In the genomic region with DNA sequence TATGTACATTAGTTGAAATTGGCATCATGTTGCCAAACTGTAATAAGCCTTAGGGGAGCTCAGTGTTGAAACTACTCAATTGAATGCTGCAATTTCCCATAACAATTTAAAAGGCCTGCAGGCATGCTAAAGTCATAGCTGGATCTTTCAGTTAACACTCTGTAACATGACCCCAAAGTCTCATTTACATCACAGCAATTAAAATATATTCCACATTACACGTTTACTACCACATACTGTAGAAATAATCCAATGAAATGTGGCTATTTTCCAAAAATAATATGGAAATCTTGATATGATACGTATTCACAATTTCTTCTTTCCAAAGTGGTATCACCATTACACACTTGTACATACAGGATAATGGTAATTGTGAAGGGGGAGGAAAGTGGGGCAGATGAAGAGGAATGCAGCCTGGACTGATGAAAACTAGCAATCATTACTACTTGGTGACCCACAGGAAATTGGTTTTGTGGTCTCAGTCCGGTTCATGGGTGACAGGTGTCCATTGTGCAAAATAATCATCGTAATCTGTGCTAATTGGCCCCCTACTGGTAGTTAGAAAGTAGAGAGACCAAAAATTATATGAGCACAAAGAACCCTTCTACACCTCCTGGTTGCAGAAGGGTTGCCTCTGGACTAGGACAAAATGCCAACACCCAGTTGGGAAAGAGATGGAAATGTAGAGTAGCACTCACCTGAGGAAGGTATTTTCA, we compare ENCODE assay signal across 2 cellular contexts.
TF ChIP-seq lines count a peak whose summit lies in the region.

No MANE protein-coding gene starts in this region.

TF ChIP-seq in A549, 52 proteins besides CTCF, POLR2A, EP300 and RAD21 (continued from another document):
- TF ChIP-seq, protein P1, sequence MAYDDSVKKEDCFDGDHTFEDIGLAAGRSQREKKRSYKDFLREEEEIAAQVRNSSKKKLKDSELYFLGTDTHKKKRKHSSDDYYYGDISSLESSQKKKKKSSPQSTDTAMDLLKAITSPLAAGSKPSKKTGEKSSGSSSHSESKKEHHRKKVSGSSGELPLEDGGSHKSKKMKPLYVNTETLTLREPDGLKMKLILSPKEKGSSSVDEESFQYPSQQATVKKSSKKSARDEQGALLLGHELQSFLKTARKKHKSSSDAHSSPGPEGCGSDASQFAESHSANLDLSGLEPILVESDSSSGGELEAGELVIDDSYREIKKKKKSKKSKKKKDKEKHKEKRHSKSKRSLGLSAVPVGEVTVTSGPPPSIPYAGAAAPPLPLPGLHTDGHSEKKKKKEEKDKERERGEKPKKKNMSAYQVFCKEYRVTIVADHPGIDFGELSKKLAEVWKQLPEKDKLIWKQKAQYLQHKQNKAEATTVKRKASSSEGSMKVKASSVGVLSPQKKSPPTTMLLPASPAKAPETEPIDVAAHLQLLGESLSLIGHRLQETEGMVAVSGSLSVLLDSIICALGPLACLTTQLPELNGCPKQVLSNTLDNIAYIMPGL (CRISPR knock-in tag; IDR thresholded peaks at IDR 0.05; ENCODE audit: borderline replicate concordance), result no peak
- TF ChIP-seq FOSL2 (IDR thresholded peaks at IDR 0.05) (no peak), FOSL2 (CRISPR knock-in tag; IDR thresholded peaks at IDR 0.05) (no peak), RFX5 (IDR thresholded peaks at IDR 0.05) (no peak), CBX2 (IDR thresholded peaks at IDR 0.05; ENCODE audit: borderline replicate concordance, low read depth) (no peak)
TF ChIP-seq in A549: peak in this region for 0.

TF ChIP-seq in HEK293, 187 proteins besides CTCF, POLR2A, EP300 and RAD21 (continued from another document and continues in another):
- TF ChIP-seq, protein P2, sequence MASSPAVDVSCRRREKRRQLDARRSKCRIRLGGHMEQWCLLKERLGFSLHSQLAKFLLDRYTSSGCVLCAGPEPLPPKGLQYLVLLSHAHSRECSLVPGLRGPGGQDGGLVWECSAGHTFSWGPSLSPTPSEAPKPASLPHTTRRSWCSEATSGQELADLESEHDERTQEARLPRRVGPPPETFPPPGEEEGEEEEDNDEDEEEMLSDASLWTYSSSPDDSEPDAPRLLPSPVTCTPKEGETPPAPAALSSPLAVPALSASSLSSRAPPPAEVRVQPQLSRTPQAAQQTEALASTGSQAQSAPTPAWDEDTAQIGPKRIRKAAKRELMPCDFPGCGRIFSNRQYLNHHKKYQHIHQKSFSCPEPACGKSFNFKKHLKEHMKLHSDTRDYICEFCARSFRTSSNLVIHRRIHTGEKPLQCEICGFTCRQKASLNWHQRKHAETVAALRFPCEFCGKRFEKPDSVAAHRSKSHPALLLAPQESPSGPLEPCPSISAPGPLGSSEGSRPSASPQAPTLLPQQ (tag by site-specific recombination; IDR thresholded peaks at IDR 0.05), result 0 out of 2 replicates have a peak, but pooled peaks have one; percentile 14
- TF ChIP-seq SP2 (tag by site-specific recombination; IDR thresholded peaks at IDR 0.05), result peak; percentile 14; the same call in 1 of the 2 replicates
- 0 out of 2 replicates have a peak, but pooled peaks have one; percentile 27 for TF ChIP-seq ZNF558 (tag by site-specific recombination; IDR thresholded peaks at IDR 0.05)
- no peak for TF ChIP-seq ZNF777 (tag by site-specific recombination; IDR thresholded peaks at IDR 0.05; ENCODE audit: borderline replicate concordance)
- TF ChIP-seq ZNF366 (tag by site-specific recombination; conservative IDR thresholded peaks at IDR 0.05), result peak; percentile 85
- TF ChIP-seq SP7 (tag by site-specific recombination; IDR thresholded peaks at IDR 0.05), result peak; percentile 67
- TF ChIP-seq KLF8 (tag by site-specific recombination; IDR thresholded peaks at IDR 0.05), result peak; percentile 73
- peak; percentile 86 for TF ChIP-seq ZNF629 (tag by site-specific recombination; IDR thresholded peaks at IDR 0.05)
- TF ChIP-seq ZNF501 (tag by site-specific recombination; IDR thresholded peaks at IDR 0.05), result 0 out of 2 replicates have a peak, but pooled peaks have one; percentile 44
- TF ChIP-seq, protein P3, sequence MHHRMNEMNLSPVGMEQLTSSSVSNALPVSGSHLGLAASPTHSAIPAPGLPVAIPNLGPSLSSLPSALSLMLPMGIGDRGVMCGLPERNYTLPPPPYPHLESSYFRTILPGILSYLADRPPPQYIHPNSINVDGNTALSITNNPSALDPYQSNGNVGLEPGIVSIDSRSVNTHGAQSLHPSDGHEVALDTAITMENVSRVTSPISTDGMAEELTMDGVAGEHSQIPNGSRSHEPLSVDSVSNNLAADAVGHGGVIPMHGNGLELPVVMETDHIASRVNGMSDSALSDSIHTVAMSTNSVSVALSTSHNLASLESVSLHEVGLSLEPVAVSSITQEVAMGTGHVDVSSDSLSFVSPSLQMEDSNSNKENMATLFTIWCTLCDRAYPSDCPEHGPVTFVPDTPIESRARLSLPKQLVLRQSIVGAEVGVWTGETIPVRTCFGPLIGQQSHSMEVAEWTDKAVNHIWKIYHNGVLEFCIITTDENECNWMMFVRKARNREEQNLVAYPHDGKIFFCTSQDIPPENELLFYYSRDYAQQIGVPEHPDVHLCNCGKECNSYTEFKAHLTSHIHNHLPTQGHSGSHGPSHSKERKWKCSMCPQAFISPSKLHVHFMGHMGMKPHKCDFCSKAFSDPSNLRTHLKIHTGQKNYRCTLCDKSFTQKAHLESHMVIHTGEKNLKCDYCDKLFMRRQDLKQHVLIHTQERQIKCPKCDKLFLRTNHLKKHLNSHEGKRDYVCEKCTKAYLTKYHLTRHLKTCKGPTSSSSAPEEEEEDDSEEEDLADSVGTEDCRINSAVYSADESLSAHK (tag by site-specific recombination; IDR thresholded peaks at IDR 0.05), result peak; percentile 71
- no peak for TF ChIP-seq ZNF596 (tag by site-specific recombination; IDR thresholded peaks at IDR 0.05)
- TF ChIP-seq ZNF10 (tag by site-specific recombination; IDR thresholded peaks at IDR 0.05), result 0 out of 2 replicates have a peak, but pooled peaks have one; percentile 16
- peak; percentile 55; the same call in 1 of the 2 replicates for TF ChIP-seq KLF10 (tag by site-specific recombination; IDR thresholded peaks at IDR 0.05)
- TF ChIP-seq ZNF600 (tag by site-specific recombination; IDR thresholded peaks at IDR 0.05), result 0 out of 2 replicates have a peak, but pooled peaks have one; percentile 15
- TF ChIP-seq HIC1 (tag by site-specific recombination; IDR thresholded peaks at IDR 0.05), result peak; percentile 48; the same call in 1 of the 2 replicates
- TF ChIP-seq, protein P4, sequence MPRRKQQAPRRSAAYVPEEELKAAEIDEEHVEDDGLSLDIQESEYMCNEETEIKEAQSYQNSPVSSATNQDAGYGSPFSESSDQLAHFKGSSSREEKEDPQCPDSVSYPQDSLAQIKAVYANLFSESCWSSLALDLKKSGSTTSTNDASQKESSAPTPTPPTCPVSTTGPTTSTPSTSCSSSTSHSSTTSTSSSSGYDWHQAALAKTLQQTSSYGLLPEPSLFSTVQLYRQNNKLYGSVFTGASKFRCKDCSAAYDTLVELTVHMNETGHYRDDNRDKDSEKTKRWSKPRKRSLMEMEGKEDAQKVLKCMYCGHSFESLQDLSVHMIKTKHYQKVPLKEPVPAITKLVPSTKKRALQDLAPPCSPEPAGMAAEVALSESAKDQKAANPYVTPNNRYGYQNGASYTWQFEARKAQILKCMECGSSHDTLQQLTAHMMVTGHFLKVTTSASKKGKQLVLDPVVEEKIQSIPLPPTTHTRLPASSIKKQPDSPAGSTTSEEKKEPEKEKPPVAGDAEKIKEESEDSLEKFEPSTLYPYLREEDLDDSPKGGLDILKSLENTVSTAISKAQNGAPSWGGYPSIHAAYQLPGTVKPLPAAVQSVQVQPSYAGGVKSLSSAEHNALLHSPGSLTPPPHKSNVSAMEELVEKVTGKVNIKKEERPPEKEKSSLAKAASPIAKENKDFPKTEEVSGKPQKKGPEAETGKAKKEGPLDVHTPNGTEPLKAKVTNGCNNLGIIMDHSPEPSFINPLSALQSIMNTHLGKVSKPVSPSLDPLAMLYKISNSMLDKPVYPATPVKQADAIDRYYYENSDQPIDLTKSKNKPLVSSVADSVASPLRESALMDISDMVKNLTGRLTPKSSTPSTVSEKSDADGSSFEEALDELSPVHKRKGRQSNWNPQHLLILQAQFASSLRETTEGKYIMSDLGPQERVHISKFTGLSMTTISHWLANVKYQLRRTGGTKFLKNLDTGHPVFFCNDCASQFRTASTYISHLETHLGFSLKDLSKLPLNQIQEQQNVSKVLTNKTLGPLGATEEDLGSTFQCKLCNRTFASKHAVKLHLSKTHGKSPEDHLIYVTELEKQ (tag by site-specific recombination; IDR thresholded peaks at IDR 0.05; ENCODE audit: borderline replicate concordance), result peak; percentile 73; the same call in 1 of the 2 replicates
- TF ChIP-seq ZNF623 (tag by site-specific recombination; IDR thresholded peaks at IDR 0.05), result no peak
- peak; percentile 47; the same call in 1 of the 2 replicates for TF ChIP-seq ZNF394 (tag by site-specific recombination; IDR thresholded peaks at IDR 0.05; ENCODE audit: borderline replicate concordance)
- peak; percentile 84 for TF ChIP-seq ZNF843 (tag by site-specific recombination; IDR thresholded peaks at IDR 0.05)
- TF ChIP-seq PRDM10 (tag by site-specific recombination; IDR thresholded peaks at IDR 0.05), result peak; percentile 81
- TF ChIP-seq, protein P5, sequence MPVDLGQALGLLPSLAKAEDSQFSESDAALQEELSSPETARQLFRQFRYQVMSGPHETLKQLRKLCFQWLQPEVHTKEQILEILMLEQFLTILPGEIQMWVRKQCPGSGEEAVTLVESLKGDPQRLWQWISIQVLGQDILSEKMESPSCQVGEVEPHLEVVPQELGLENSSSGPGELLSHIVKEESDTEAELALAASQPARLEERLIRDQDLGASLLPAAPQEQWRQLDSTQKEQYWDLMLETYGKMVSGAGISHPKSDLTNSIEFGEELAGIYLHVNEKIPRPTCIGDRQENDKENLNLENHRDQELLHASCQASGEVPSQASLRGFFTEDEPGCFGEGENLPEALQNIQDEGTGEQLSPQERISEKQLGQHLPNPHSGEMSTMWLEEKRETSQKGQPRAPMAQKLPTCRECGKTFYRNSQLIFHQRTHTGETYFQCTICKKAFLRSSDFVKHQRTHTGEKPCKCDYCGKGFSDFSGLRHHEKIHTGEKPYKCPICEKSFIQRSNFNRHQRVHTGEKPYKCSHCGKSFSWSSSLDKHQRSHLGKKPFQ (tag by site-specific recombination; IDR thresholded peaks at IDR 0.05), result 0 out of 2 replicates have a peak, but pooled peaks have one; percentile 23
- 0 out of 2 replicates have a peak, but pooled peaks have one; percentile 69 for TF ChIP-seq ZSCAN23 (tag by site-specific recombination; IDR thresholded peaks at IDR 0.05)
- peak; percentile 52; the same call in 1 of the 2 replicates for TF ChIP-seq GLIS1 (tag by site-specific recombination; IDR thresholded peaks at IDR 0.05)
- TF ChIP-seq ZNF214 (tag by site-specific recombination; IDR thresholded peaks at IDR 0.05; ENCODE audit: borderline replicate concordance), result no peak
- TF ChIP-seq, protein P6, sequence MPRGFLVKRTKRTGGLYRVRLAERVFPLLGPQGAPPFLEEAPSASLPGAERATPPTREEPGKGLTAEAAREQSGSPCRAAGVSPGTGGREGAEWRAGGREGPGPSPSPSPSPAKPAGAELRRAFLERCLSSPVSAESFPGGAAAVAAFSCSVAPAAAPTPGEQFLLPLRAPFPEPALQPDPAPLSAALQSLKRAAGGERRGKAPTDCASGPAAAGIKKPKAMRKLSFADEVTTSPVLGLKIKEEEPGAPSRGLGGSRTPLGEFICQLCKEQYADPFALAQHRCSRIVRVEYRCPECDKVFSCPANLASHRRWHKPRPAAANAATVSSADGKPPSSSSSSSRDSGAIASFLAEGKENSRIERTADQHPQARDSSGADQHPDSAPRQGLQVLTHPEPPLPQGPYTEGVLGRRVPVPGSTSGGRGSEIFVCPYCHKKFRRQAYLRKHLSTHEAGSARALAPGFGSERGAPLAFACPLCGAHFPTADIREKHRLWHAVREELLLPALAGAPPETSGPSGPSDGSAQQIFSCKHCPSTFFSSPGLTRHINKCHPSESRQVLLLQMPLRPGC (tag by site-specific recombination; IDR thresholded peaks at IDR 0.05), result peak; percentile 71
- TF ChIP-seq ZNF112 (tag by site-specific recombination; IDR thresholded peaks at IDR 0.05), result no peak
- TF ChIP-seq ZNF785 (tag by site-specific recombination; IDR thresholded peaks at IDR 0.05), result no peak
- 0 out of 2 replicates have a peak, but pooled peaks have one; percentile 72 for TF ChIP-seq BCL11A (tag by site-specific recombination; IDR thresholded peaks at IDR 0.05; ENCODE audit: low read depth)
- TF ChIP-seq ZEB2 (tag by site-specific recombination; IDR thresholded peaks at IDR 0.05), result peak; percentile 87
